In the genomic region with DNA sequence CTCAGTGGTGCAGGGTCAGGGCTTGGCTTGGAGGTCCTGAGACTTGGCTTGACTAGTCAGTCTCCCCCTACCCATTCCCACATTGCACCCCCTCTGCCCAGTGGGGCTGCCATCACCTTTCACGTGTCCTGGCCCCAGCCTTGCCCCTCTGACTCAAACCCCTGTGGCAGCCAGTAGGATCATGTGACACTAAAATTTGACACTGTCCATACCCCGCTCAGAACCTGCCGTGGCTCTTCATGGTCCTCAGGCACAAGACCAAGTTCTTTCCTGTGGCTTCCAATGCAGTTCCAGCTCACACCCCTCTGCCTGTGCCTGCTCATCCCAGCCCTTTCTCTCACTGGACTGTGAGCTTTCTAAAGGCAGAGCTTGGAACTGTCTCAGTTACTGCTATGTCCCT, we compare ENCODE assay signal across 10 cellular contexts. TPM values are rescaled to one million over a fixed set of nuclear protein-coding genes. Genes with fewer than 3 reads are reported as not detected.
A peak's percentile ranks its signal among the peaks of the same experiment; 100 is the strongest.
DNase-seq lines count a peak whose midpoint lies in the region; ATAC-seq, FAIRE-seq and TF ChIP-seq lines count a peak whose summit lies in the region.
"Had no signal": no experiment of that assay in that cellular context is flagged by ENCODE, and none has a peak within 500 bp of the region (broad histone marks: within the 10 kb centered on the region; RNA-seq: fewer than 3 reads in every experiment).

No MANE protein-coding gene starts in this region.

- no peak for DNase-seq in CD4-positive, CD25-positive, alpha-beta regulatory T cell
- DNase-seq in HFFc6 (no peak), GM12878 (ENCODE audit: low read depth, low spot score) (no peak), neural crest cell (ENCODE audit: low read depth, low spot score) (no peak), HK-2 (ENCODE audit: unreplicated experiment) (no peak), NCI-H1436 treated with DMSO at 0.1 percent for 48 hours (lab: John Stamatoyannopoulos, UW) (no peak)
- DNase-seq: NCI-H1694, Peyer's patch had no signal

- no peak overlapping the region for H3K9ac ChIP-seq in GM12878 (ENCODE audit: control insufficient read depth, insufficient read depth, low read length)

- in situ Hi-C loops in GM12878 (cut with MboI), result no loop called here

- ATAC-seq in CD4-positive, CD25-positive, alpha-beta regulatory T cell (ENCODE audit: low read depth in 2 of 2), result no peak
- ATAC-seq in GM12878, result no peak
- no peak for ATAC-seq in GM19467 (IDR thresholded peaks at IDR 0.05; ENCODE audit: unreplicated experiment)

- H3K27ac ChIP-seq in CD4-positive, CD25-positive, alpha-beta regulatory T cell (ENCODE audit: insufficient read depth, low read length, poor library complexity, severe bottlenecking), result no peak overlapping the region
- H3K27ac ChIP-seq in GM12878 (ENCODE audit: control insufficient read depth, insufficient read depth), result no peak overlapping the region
- H3K27ac ChIP-seq: cardiac muscle cell, Peyer's patch had no signal

- H3K36me3 Mint-ChIP-seq in CD4-positive, CD25-positive, alpha-beta regulatory T cell, result peaks cover 28% of the 10 kb centered on the region
- peaks cover 19% of the 10 kb centered on the region for H3K36me3 Mint-ChIP-seq in HFFc6 (ENCODE audit: low read depth)
- peaks cover 6% of the 10 kb centered on the region for H3K36me3 Mint-ChIP-seq in neural crest cell (ENCODE audit: low read depth)

- peak overlapping the region; percentile 86 for H3K4me3 ChIP-seq in CD4-positive, CD25-positive, alpha-beta regulatory T cell (ENCODE audit: low read depth, low read length)
- H3K4me3 ChIP-seq in GM12878, result peak overlapping the region; percentile 81; the same call in 1 of the 2 replicates
- H3K4me3 ChIP-seq: cardiac muscle cell had no signal

- TF ChIP-seq EP300 in GM12878 (IDR thresholded peaks at IDR 0.05; ENCODE audit: borderline replicate concordance in 1 of 2, control insufficient read depth in 1 of 2, low read depth in 2 of 2, low read length in 2 of 2), result no peak

- H3K27ac Mint-ChIP-seq in CD4-positive, CD25-positive, alpha-beta regulatory T cell, result peak overlapping the region in 1 of 3 donors; percentile 97
- H3K27ac Mint-ChIP-seq in HFFc6, result peak overlapping the region; percentile 97
- peak overlapping the region; percentile 57 for H3K27ac Mint-ChIP-seq in neural crest cell (ENCODE audit: unreplicated experiment)

- FAIRE-seq in GM12878 (lab: Jason Lieb, UNC), result no peak

- peaks cover 26% of the 10 kb centered on the region for H3K4me1 ChIP-seq in CD4-positive, CD25-positive, alpha-beta regulatory T cell (ENCODE audit: control insufficient read depth, insufficient read depth, low read length, poor library complexity, severe bottlenecking)
- peaks cover 14% of the 10 kb centered on the region for H3K4me1 ChIP-seq in GM12878 (ENCODE audit: control insufficient read depth, insufficient read depth, low read length)

- SMC1A ChIA-PET in GM12878 (lab: Charles Lee; ENCODE audit: uncharacterized antibody, unreplicated experiment), result interaction anchor here (1.0 kb wide), 1 partner anchor 46 kb away, joined by 3 read pairs; no protein-coding TSS in a partner anchor

- BruUV-seq in GM12878 (replicated peaks; lab: Mats Ljungman, UMichigan), result no TSS peak

- TF ChIP-seq RAD21 in GM12878 (IDR thresholded peaks at IDR 0.05; ENCODE audit: insufficient read depth, low read depth, low read length), result no peak

- peaks cover 38% of the 10 kb centered on the region for H3K36me3 ChIP-seq in CD4-positive, CD25-positive, alpha-beta regulatory T cell (ENCODE audit: control insufficient read depth, insufficient read depth, low read length)
- peaks cover 12 to 17% of the 10 kb centered on the region in 2 experiments; a peak in 3 of 4 replicates for H3K36me3 ChIP-seq in GM12878 (ENCODE audit: control insufficient read depth in 2 of 2, insufficient read depth in 2 of 2, low read length in 1 of 2)

- POLR2A ChIA-PET in GM12878 (lab: Charles Lee), result interaction anchor here (0.6 to 1.3 kb wide), 3 partner anchors 12 to 445 kb away, joined by 3 to 6 read pairs (median 4); a partner anchor contains a TSS

- H3K27me3 ChIP-seq in CD4-positive, CD25-positive, alpha-beta regulatory T cell (ENCODE audit: control insufficient read depth, insufficient read depth, low read length), result no peaks in the 10 kb centered on the region
- H3K27me3 ChIP-seq in GM12878 (replicated peaks in 1 of 2; ENCODE audit: control insufficient read depth in 2 of 2, insufficient read depth in 2 of 2, low read length in 1 of 2), result no peaks in the 10 kb centered on the region
- H3K27me3 ChIP-seq: Peyer's patch had no signal

- H2AFZ ChIP-seq in GM12878 (ENCODE audit: control insufficient read depth, low read depth, low read length), result no peak overlapping the region

- intact Hi-C loops in GM12878 (cut with micrococcal nuclease; ENCODE audit: unreplicated experiment), result no loop called here

- H3K4me1 Mint-ChIP-seq in CD4-positive, CD25-positive, alpha-beta regulatory T cell, result peaks cover 5 to 33% (median 16%) of the 10 kb centered on the region in 4 donors
- H3K4me1 Mint-ChIP-seq in HFFc6 (ENCODE audit: low read depth) (peaks cover 28% of the 10 kb centered on the region), neural crest cell (peaks cover 24% of the 10 kb centered on the region)

- no peak for TF ChIP-seq CTCF in HFFc6 (IDR thresholded peaks at IDR 0.05)
- TF ChIP-seq CTCF in GM12878 (IDR thresholded peaks at IDR 0.05 in 2 of 3, conservative IDR thresholded peaks at IDR 0.05 in 1 of 3; ENCODE audit: control insufficient read depth in 2 of 3, extremely low read depth in 1 of 3, insufficient read depth in 1 of 3, low read depth in 3 of 3, low read length in 3 of 3), result no peak
- no peak for TF ChIP-seq CTCF in neural crest cell (conservative IDR thresholded peaks at IDR 0.05)

- peak overlapping the region; percentile 97 for H3K4me2 ChIP-seq in GM12878 (ENCODE audit: control insufficient read depth, insufficient read depth)

- CTCF ChIA-PET in GM12878 (lab: Yijun Ruan, JAX), result interaction anchor here (0.6 to 1.0 kb wide), 3 partner anchors 22 to 474 kb away, joined by 3 to 4 read pairs (median 4); a partner anchor contains a TSS

- no peaks in the 10 kb centered on the region for H3K9me3 ChIP-seq in CD4-positive, CD25-positive, alpha-beta regulatory T cell (ENCODE audit: control insufficient read depth in 2 of 2, low read length in 2 of 2)
- H3K9me3 ChIP-seq in GM12878 (replicated peaks; ENCODE audit: control insufficient read depth, insufficient read depth, low read length), result no peaks in the 10 kb centered on the region
- H3K9me3 ChIP-seq: Peyer's patch had no signal

- no peak for TF ChIP-seq POLR2A in GM12878 (IDR thresholded peaks at IDR 0.05; ENCODE audit: low read depth, low read length)

- RAD21 ChIA-PET in GM12878 (lab: Charles Lee; ENCODE audit: unreplicated experiment), result interaction anchor here (0.6 to 4.8 kb wide), 3 partner anchors 26 to 277 kb away, joined by 4 to 46 read pairs (median 4); a partner anchor contains a TSS

- H3K27me3 Mint-ChIP-seq in CD4-positive, CD25-positive, alpha-beta regulatory T cell, result peaks cover 13% of the 10 kb centered on the region
- H3K27me3 Mint-ChIP-seq in HFFc6 (ENCODE audit: insufficient read depth) (peaks cover 4% of the 10 kb centered on the region), neural crest cell (ENCODE audit: low read depth) (peaks cover 9% of the 10 kb centered on the region)

- WGBS in GM12878 (ENCODE audit: insufficient coverage, insufficient replicate concordance, low lambda C conversion rate, missing lambda C conversion rate), result 96% methylated on average over 3 of the region's 3 CpGs

- no peaks in the 10 kb centered on the region for H3K9me3 Mint-ChIP-seq in CD4-positive, CD25-positive, alpha-beta regulatory T cell
- H3K9me3 Mint-ChIP-seq in HFFc6 (no peaks in the 10 kb centered on the region), neural crest cell (no peaks in the 10 kb centered on the region)

- H4K20me1 ChIP-seq in GM12878 (ENCODE audit: control insufficient read depth, insufficient read depth), result 0 out of 2 replicates have a peak, but pooled peaks cover 2% of the 10 kb centered on the region

- H3K79me2 ChIP-seq in GM12878 (ENCODE audit: control insufficient read depth, insufficient read depth, low read length), result peaks cover 28% of the 10 kb centered on the region

- peak overlapping the region; percentile 68 to 97 (median 85) for H3K4me3 Mint-ChIP-seq in CD4-positive, CD25-positive, alpha-beta regulatory T cell
- H3K4me3 Mint-ChIP-seq in HFFc6, result peak overlapping the region; percentile 95
- H3K4me3 Mint-ChIP-seq in neural crest cell, result peak overlapping the region; percentile 86

RNA-seq across cellular contexts. Expression of a gene that starts 2.2 kb away (rescaled TPM):
- total RNA-seq in CD4-positive, CD25-positive, alpha-beta regulatory T cell, result 104 TPM
- polyA plus RNA-seq in CD4-positive, CD25-positive, alpha-beta regulatory T cell, result 100 to 1,000 TPM; 177 to 254 (median 222) TPM
- total RNA-seq in HFFc6 (2021; fragmentation: NEBNext Ultra II Directional; extraction: Animal tissue kit (Norgen Biotek cat#: 25700)), result 100 to 1,000 TPM; 229 to 298 (median 259) TPM
- total RNA-seq in GM12878 (2013; cell fraction: nucleolus; rRNA removed), result 69.3 and 72.2 TPM in 2 replicates
- total RNA-seq in GM12878 (2014; rRNA removed), result 294 and 336 TPM in 2 replicates
- 164 and 180 TPM in 2 replicates for total RNA-seq in GM12878 (2014; rRNA removed; fragmentation: Illumina TruSeq; extraction: Trizol)
- total RNA-seq in GM12878 (2021), result 180 and 189 TPM in 2 replicates
- 83.0 TPM for polyA plus RNA-seq in GM12878 (2011; ENCODE audit: low read depth)
- 235 and 409 TPM in 2 replicates for polyA plus RNA-seq in GM12878 (2011; rRNA removed)
- 430 and 613 TPM in 2 replicates for polyA plus RNA-seq in GM12878 (2011; cell fraction: cytosol; rRNA removed)
- 204 and 265 TPM in 2 replicates for polyA plus RNA-seq in GM12878 (2011; cell fraction: nucleus; rRNA removed)
- 160 and 165 TPM in 2 replicates for polyA plus RNA-seq in GM12878 (2012)
- polyA plus RNA-seq in GM12878 (2014; fragmentation: Illumina TruSeq; extraction: Trizol), result 184 and 210 TPM in 2 replicates
- polyA plus RNA-seq in GM12878 (2014; fragmentation: Nextera tagmentation; extraction: Ambion mirVana), result 10 to 100 TPM; 81.2 to 99.0 TPM
- polyA plus RNA-seq in GM12878 (2014; rRNA removed), result 329 and 346 TPM in 2 replicates
- 100 to 1,000 TPM; 327 to 341 TPM for polyA plus RNA-seq in GM12878 (2016; fragmentation: Nextera tagmentation; extraction: Ambion mirVana)
- polyA minus RNA-seq in GM12878 (2011; rRNA and poly(A)+ RNA removed), result 244 and 321 TPM in 2 replicates
- polyA minus RNA-seq in GM12878 (2011; cell fraction: cytosol; rRNA and poly(A)+ RNA removed), result 59.7 and 83.7 TPM in 2 replicates
- 42.4 and 72.0 TPM in 2 replicates for polyA minus RNA-seq in GM12878 (2011; cell fraction: nucleus; rRNA and poly(A)+ RNA removed)
- total RNA-seq in neural crest cell, result 186 and 190 TPM in 2 replicates

RNA-seq across cellular contexts. Expression of a gene that starts 11.3 kb away (rescaled TPM):
- 0.91 TPM for total RNA-seq in CD4-positive, CD25-positive, alpha-beta regulatory T cell
- polyA plus RNA-seq in CD4-positive, CD25-positive, alpha-beta regulatory T cell, result not detected
- 1 to 10 TPM; 1.7 to 3.2 (median 2.2) TPM for total RNA-seq in HFFc6 (2021; fragmentation: NEBNext Ultra II Directional; extraction: Animal tissue kit (Norgen Biotek cat#: 25700))
- not detected in 2 replicates for total RNA-seq in GM12878 (2013; cell fraction: nucleolus; rRNA removed)
- total RNA-seq in GM12878 (2014; rRNA removed) (not detected in 2 replicates), GM12878 (2014; rRNA removed; fragmentation: Illumina TruSeq; extraction: Trizol) (not detected in 2 replicates), GM12878 (2021) (not detected in 2 replicates), neural crest cell (1.4 and 2.2 TPM in 2 replicates)
- not detected for polyA plus RNA-seq in GM12878 (2011; ENCODE audit: low read depth)
- polyA plus RNA-seq in GM12878 (2011; rRNA removed) (not detected in 2 replicates), GM12878 (2014; fragmentation: Illumina TruSeq; extraction: Trizol) (not detected in 2 replicates), GM12878 (2014; fragmentation: Nextera tagmentation; extraction: Ambion mirVana) (not detected), GM12878 (2014; rRNA removed) (not detected in 2 replicates), GM12878 (2016; fragmentation: Nextera tagmentation; extraction: Ambion mirVana) (not detected)
- not detected in 2 replicates for polyA plus RNA-seq in GM12878 (2011; cell fraction: cytosol; rRNA removed)
- polyA plus RNA-seq in GM12878 (2011; cell fraction: nucleus; rRNA removed), result not detected in 2 replicates
- 0.25 and 0.37 TPM in 2 replicates for polyA plus RNA-seq in GM12878 (2012)
- polyA minus RNA-seq in GM12878 (2011; rRNA and poly(A)+ RNA removed), result not detected in 2 replicates
- not detected in 2 replicates for polyA minus RNA-seq in GM12878 (2011; cell fraction: cytosol; rRNA and poly(A)+ RNA removed)
- not detected in 2 replicates for polyA minus RNA-seq in GM12878 (2011; cell fraction: nucleus; rRNA and poly(A)+ RNA removed)

RNA-seq across cellular contexts. Expression of a gene that starts 11.9 kb away (rescaled TPM):
- 1.3 TPM for total RNA-seq in CD4-positive, CD25-positive, alpha-beta regulatory T cell
- under 1 TPM in 3 of 4 donors, not detected in 1; 0.06 to 0.13 (median 0.07) TPM for polyA plus RNA-seq in CD4-positive, CD25-positive, alpha-beta regulatory T cell
- 10 to 100 TPM; 11.7 to 15.3 (median 13.1) TPM for total RNA-seq in HFFc6 (2021; fragmentation: NEBNext Ultra II Directional; extraction: Animal tissue kit (Norgen Biotek cat#: 25700))
- total RNA-seq in GM12878 (2013; cell fraction: nucleolus; rRNA removed), result 2.1 and 4.2 TPM in 2 replicates
- total RNA-seq in GM12878 (2014; rRNA removed) (0.05 TPM in 1 of 2 replicates, not detected in the other), GM12878 (2014; rRNA removed; fragmentation: Illumina TruSeq; extraction: Trizol) (0.23 and 0.27 TPM in 2 replicates), GM12878 (2021) (1.2 and 1.5 TPM in 2 replicates), neural crest cell (11.2 and 12.0 TPM in 2 replicates)
- polyA plus RNA-seq in GM12878 (2011; ENCODE audit: low read depth), result 0.04 TPM
- polyA plus RNA-seq in GM12878 (2011; rRNA removed) (0.61 and 0.79 TPM in 2 replicates), GM12878 (2014; fragmentation: Illumina TruSeq; extraction: Trizol) (0.11 and 0.24 TPM in 2 replicates), GM12878 (2014; fragmentation: Nextera tagmentation; extraction: Ambion mirVana) (under 1 TPM; 0.09 to 0.32 TPM), GM12878 (2014; rRNA removed) (0.31 and 0.88 TPM in 2 replicates), GM12878 (2016; fragmentation: Nextera tagmentation; extraction: Ambion mirVana) (under 1 TPM in 1 of 2 experiments, not detected in 1; 0.47 TPM)
- 0.18 and 0.40 TPM in 2 replicates for polyA plus RNA-seq in GM12878 (2011; cell fraction: cytosol; rRNA removed)
- polyA plus RNA-seq in GM12878 (2011; cell fraction: nucleus; rRNA removed), result 4.8 and 6.4 TPM in 2 replicates
- 0.91 and 2.4 TPM in 2 replicates for polyA plus RNA-seq in GM12878 (2012)
- 0.52 and 0.73 TPM in 2 replicates for polyA minus RNA-seq in GM12878 (2011; rRNA and poly(A)+ RNA removed)
- not detected in 2 replicates for polyA minus RNA-seq in GM12878 (2011; cell fraction: cytosol; rRNA and poly(A)+ RNA removed)
- 1.1 and 2.0 TPM in 2 replicates for polyA minus RNA-seq in GM12878 (2011; cell fraction: nucleus; rRNA and poly(A)+ RNA removed)

RNA-seq across cellular contexts. Expression of a gene that starts 26.3 kb away (rescaled TPM):
- 41.3 TPM for total RNA-seq in CD4-positive, CD25-positive, alpha-beta regulatory T cell
- 10 to 100 TPM; 17.2 to 20.8 (median 19.8) TPM for polyA plus RNA-seq in CD4-positive, CD25-positive, alpha-beta regulatory T cell
- total RNA-seq in HFFc6 (2021; fragmentation: NEBNext Ultra II Directional; extraction: Animal tissue kit (Norgen Biotek cat#: 25700)), result 10 to 100 TPM; 12.5 to 16.9 (median 15.6) TPM
- total RNA-seq in GM12878 (2013; cell fraction: nucleolus; rRNA removed), result 25.4 and 31.4 TPM in 2 replicates
- 9.8 and 10.2 TPM in 2 replicates for total RNA-seq in GM12878 (2014; rRNA removed)
- 6.8 and 7.0 TPM in 2 replicates for total RNA-seq in GM12878 (2014; rRNA removed; fragmentation: Illumina TruSeq; extraction: Trizol)
- 11.2 and 14.2 TPM in 2 replicates for total RNA-seq in GM12878 (2021)
- polyA plus RNA-seq in GM12878 (2011; ENCODE audit: low read depth), result 5.0 TPM
- polyA plus RNA-seq in GM12878 (2011; rRNA removed), result 4.5 and 8.8 TPM in 2 replicates
- 13.9 and 19.4 TPM in 2 replicates for polyA plus RNA-seq in GM12878 (2011; cell fraction: cytosol; rRNA removed)
- polyA plus RNA-seq in GM12878 (2011; cell fraction: nucleus; rRNA removed), result 33.4 and 38.9 TPM in 2 replicates
- polyA plus RNA-seq in GM12878 (2012), result 14.4 and 15.0 TPM in 2 replicates
- polyA plus RNA-seq in GM12878 (2014; fragmentation: Illumina TruSeq; extraction: Trizol), result 1.7 and 3.5 TPM in 2 replicates
- polyA plus RNA-seq in GM12878 (2014; fragmentation: Nextera tagmentation; extraction: Ambion mirVana), result 1 to 10 TPM; 1.4 to 2.3 TPM
- polyA plus RNA-seq in GM12878 (2014; rRNA removed), result 17.1 and 23.5 TPM in 2 replicates
- 10 to 100 TPM; 13.5 to 17.2 TPM for polyA plus RNA-seq in GM12878 (2016; fragmentation: Nextera tagmentation; extraction: Ambion mirVana)
- polyA minus RNA-seq in GM12878 (2011; rRNA and poly(A)+ RNA removed), result 4.2 and 10.1 TPM in 2 replicates
- polyA minus RNA-seq in GM12878 (2011; cell fraction: cytosol; rRNA and poly(A)+ RNA removed), result 7.9 and 8.8 TPM in 2 replicates
- 6.8 and 10.3 TPM in 2 replicates for polyA minus RNA-seq in GM12878 (2011; cell fraction: nucleus; rRNA and poly(A)+ RNA removed)
- total RNA-seq in neural crest cell, result 10.6 and 11.8 TPM in 2 replicates

RNA-seq across cellular contexts. Expression of a gene that starts 40.9 kb away (rescaled TPM):
- 12.6 TPM for total RNA-seq in CD4-positive, CD25-positive, alpha-beta regulatory T cell
- 1 to 10 TPM; 1.0 to 4.3 (median 1.9) TPM for polyA plus RNA-seq in CD4-positive, CD25-positive, alpha-beta regulatory T cell
- total RNA-seq in HFFc6 (2021; fragmentation: NEBNext Ultra II Directional; extraction: Animal tissue kit (Norgen Biotek cat#: 25700)), result under 1 TPM in 5 of 6 experiments, not detected in 1; 0.14 to 0.66 (median 0.25) TPM
- total RNA-seq in GM12878 (2013; cell fraction: nucleolus; rRNA removed), result 14.5 and 16.4 TPM in 2 replicates
- 0.56 and 0.65 TPM in 2 replicates for total RNA-seq in GM12878 (2014; rRNA removed)
- 0.76 and 1.2 TPM in 2 replicates for total RNA-seq in GM12878 (2014; rRNA removed; fragmentation: Illumina TruSeq; extraction: Trizol)
- 1.2 and 1.7 TPM in 2 replicates for total RNA-seq in GM12878 (2021)
- polyA plus RNA-seq in GM12878 (2011; ENCODE audit: low read depth), result 0.66 TPM
- polyA plus RNA-seq in GM12878 (2011; rRNA removed), result 0.61 and 1.1 TPM in 2 replicates
- polyA plus RNA-seq in GM12878 (2011; cell fraction: cytosol; rRNA removed), result 0.57 and 0.99 TPM in 2 replicates
- 2.2 and 3.3 TPM in 2 replicates for polyA plus RNA-seq in GM12878 (2011; cell fraction: nucleus; rRNA removed)
- polyA plus RNA-seq in GM12878 (2012), result 0.77 and 0.96 TPM in 2 replicates
- 0.15 and 0.98 TPM in 2 replicates for polyA plus RNA-seq in GM12878 (2014; fragmentation: Illumina TruSeq; extraction: Trizol)
- under 1 TPM; 0.11 to 0.15 TPM for polyA plus RNA-seq in GM12878 (2014; fragmentation: Nextera tagmentation; extraction: Ambion mirVana)
- 0.70 and 0.75 TPM in 2 replicates for polyA plus RNA-seq in GM12878 (2014; rRNA removed)
- polyA plus RNA-seq in GM12878 (2016; fragmentation: Nextera tagmentation; extraction: Ambion mirVana), result 1 to 10 TPM in 1 of 2 experiments, under 1 TPM in 1; 0.15 to 1.3 TPM
- polyA minus RNA-seq in GM12878 (2011; rRNA and poly(A)+ RNA removed), result 4.1 and 5.6 TPM in 2 replicates
- 0.73 TPM in 1 of 2 replicates, not detected in the other for polyA minus RNA-seq in GM12878 (2011; cell fraction: cytosol; rRNA and poly(A)+ RNA removed)
- polyA minus RNA-seq in GM12878 (2011; cell fraction: nucleus; rRNA and poly(A)+ RNA removed), result 3.9 and 7.2 TPM in 2 replicates
- 5.0 and 6.0 TPM in 2 replicates for total RNA-seq in neural crest cell
